ENCODE assay signal across 1 cellular context in the genomic region with DNA sequence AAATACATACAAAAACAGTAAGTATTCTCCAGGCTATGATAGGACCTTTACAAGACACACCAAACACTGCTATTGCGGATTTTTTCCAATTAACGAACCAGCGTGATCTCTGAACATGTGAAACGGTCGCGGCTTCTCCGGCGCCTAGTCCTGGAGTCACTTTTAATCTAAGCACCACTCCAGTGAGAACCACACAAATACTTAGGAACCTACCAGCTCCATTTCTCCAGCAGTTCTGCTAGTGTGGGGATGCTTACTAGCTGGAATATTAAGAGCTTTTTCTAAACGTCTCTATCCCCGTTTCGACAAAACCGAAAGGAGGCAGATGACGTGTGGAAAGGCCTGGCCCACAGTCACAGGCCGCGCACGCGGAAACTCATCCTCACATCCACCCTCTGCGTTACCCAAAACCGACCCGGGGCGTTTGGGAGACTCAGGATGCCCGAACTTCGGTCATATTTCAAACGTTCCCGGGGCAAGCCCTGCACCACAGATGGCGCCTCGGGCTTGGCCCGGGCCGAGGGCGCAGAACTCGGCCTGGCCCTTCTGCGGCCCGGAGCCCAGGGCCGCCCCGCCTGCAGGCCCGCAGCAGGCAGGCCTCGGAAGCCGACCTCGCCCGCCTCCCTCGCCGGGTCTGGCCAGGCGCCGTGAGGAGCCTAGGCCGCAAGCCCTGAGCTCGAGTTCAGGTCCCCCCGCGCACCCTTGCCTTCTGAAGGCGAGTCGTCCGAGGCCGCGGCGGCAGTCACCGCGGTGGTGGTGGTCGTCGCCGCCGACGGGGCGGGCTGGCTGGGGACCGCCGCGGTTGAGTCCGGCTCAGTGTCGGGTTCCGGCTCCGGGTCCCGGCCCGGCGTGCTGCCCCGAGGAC.
TF ChIP-seq lines count a peak whose summit lies in the region.

No MANE protein-coding gene starts in this region.

TF ChIP-seq in HepG2, 621 proteins besides CTCF, POLR2A, EP300 and RAD21 (continued from another document and continues in another):
- no peak; the same call in 1 of the 2 replicates for TF ChIP-seq ZSCAN12 (CRISPR knock-in tag; IDR thresholded peaks at IDR 0.05)
- TF ChIP-seq KDM5B (CRISPR knock-in tag; IDR thresholded peaks at IDR 0.05; ENCODE audit: borderline replicate concordance): peak; percentile 45; the same call in 1 of the 2 replicates
- 0 out of 2 replicates have a peak, but pooled peaks have one; percentile 36 for TF ChIP-seq ZNF607 (CRISPR knock-in tag; IDR thresholded peaks at IDR 0.05; ENCODE audit: borderline replicate concordance)
- peak; percentile 44; the same call in 1 of the 2 replicates for TF ChIP-seq ZNF232 (CRISPR knock-in tag; IDR thresholded peaks at IDR 0.05; ENCODE audit: borderline replicate concordance)
- TF ChIP-seq PHF20 (CRISPR knock-in tag; IDR thresholded peaks at IDR 0.05): peak; percentile 36; the same call in 1 of the 2 replicates
- TF ChIP-seq ZFP41 (CRISPR knock-in tag; IDR thresholded peaks at IDR 0.05; ENCODE audit: borderline replicate concordance): no peak
- peak; percentile 86; the same call in 1 of the 2 replicates for TF ChIP-seq SRY (CRISPR knock-in tag; IDR thresholded peaks at IDR 0.05)
- TF ChIP-seq, protein P1, sequence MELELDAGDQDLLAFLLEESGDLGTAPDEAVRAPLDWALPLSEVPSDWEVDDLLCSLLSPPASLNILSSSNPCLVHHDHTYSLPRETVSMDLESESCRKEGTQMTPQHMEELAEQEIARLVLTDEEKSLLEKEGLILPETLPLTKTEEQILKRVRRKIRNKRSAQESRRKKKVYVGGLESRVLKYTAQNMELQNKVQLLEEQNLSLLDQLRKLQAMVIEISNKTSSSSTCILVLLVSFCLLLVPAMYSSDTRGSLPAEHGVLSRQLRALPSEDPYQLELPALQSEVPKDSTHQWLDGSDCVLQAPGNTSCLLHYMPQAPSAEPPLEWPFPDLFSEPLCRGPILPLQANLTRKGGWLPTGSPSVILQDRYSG (CRISPR knock-in tag; IDR thresholded peaks at IDR 0.05): peak; percentile 87; the same call in 1 of the 2 replicates
- TF ChIP-seq, protein P2, sequence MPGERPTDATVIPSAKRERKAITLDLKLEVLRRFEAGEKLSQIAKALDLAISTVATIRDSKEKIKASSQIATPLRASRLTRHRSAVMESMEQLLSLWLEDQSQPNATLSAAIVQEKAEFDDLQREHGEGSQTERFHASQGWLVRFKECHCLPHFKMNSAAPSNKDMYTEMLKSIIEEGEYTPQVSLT (CRISPR knock-in tag; IDR thresholded peaks at IDR 0.05; ENCODE audit: borderline replicate concordance, low read depth): no peak
- no peak for TF ChIP-seq ZNF275 (CRISPR knock-in tag; IDR thresholded peaks at IDR 0.05; ENCODE audit: borderline replicate concordance)
- no peak for TF ChIP-seq NFE2 (CRISPR knock-in tag; IDR thresholded peaks at IDR 0.05)
- TF ChIP-seq KLF12 (CRISPR knock-in tag; IDR thresholded peaks at IDR 0.05; ENCODE audit: borderline replicate concordance): peak; percentile 87
- peak; percentile 2; the same call in 1 of the 2 replicates for TF ChIP-seq ZNF329 (CRISPR knock-in tag; IDR thresholded peaks at IDR 0.05; ENCODE audit: low read depth)
- TF ChIP-seq ZBTB49 (CRISPR knock-in tag; IDR thresholded peaks at IDR 0.05; ENCODE audit: borderline replicate concordance): 0 out of 2 replicates have a peak, but pooled peaks have one; percentile 12
- 0 out of 2 replicates have a peak, but pooled peaks have one; percentile 12 for TF ChIP-seq GPN1 (CRISPR knock-in tag; IDR thresholded peaks at IDR 0.05; ENCODE audit: borderline replicate concordance)
- TF ChIP-seq STAT5B (CRISPR knock-in tag; IDR thresholded peaks at IDR 0.05): peak; percentile 85; the same call in 1 of the 2 replicates
- peak; percentile 18; the same call in 1 of the 2 replicates for TF ChIP-seq ZBTB43 (CRISPR knock-in tag; conservative IDR thresholded peaks at IDR 0.05)
- TF ChIP-seq ZNF790 (CRISPR knock-in tag; IDR thresholded peaks at IDR 0.05; ENCODE audit: borderline replicate concordance): peak; percentile 95; the same call in 1 of the 2 replicates
- no peak for TF ChIP-seq MXI1 (IDR thresholded peaks at IDR 0.05; ENCODE audit: borderline replicate concordance, low read depth, low read length)
- peak; percentile 51; the same call in 1 of the 2 replicates for TF ChIP-seq ZSCAN20 (CRISPR knock-in tag; IDR thresholded peaks at IDR 0.05; ENCODE audit: borderline replicate concordance)
- TF ChIP-seq, protein P3, sequence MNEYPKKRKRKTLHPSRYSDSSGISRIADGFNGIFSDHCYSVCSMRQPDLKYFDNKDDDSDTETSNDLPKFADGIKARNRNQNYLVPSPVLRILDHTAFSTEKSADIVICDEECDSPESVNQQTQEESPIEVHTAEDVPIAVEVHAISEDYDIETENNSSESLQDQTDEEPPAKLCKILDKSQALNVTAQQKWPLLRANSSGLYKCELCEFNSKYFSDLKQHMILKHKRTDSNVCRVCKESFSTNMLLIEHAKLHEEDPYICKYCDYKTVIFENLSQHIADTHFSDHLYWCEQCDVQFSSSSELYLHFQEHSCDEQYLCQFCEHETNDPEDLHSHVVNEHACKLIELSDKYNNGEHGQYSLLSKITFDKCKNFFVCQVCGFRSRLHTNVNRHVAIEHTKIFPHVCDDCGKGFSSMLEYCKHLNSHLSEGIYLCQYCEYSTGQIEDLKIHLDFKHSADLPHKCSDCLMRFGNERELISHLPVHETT (CRISPR knock-in tag; conservative IDR thresholded peaks at IDR 0.05): 0 out of 2 replicates have a peak, but pooled peaks have one; percentile 15
- TF ChIP-seq GABPA (IDR thresholded peaks at IDR 0.05; ENCODE audit: low read depth, low read length): no peak
- TF ChIP-seq GABPA (CRISPR knock-in tag; IDR thresholded peaks at IDR 0.05; ENCODE audit: low read depth): no peak
- no peak for TF ChIP-seq ZNF296 (CRISPR knock-in tag; conservative IDR thresholded peaks at IDR 0.05)
- TF ChIP-seq MBNL3 (CRISPR knock-in tag; conservative IDR thresholded peaks at IDR 0.05): no peak
- TF ChIP-seq BRCA1 (CRISPR knock-in tag; IDR thresholded peaks at IDR 0.05): 0 out of 2 replicates have a peak, but pooled peaks have one; percentile 65
- TF ChIP-seq KDM6A (CRISPR knock-in tag; IDR thresholded peaks at IDR 0.05; ENCODE audit: low read depth): no peak
- 0 out of 2 replicates have a peak, but pooled peaks have one; percentile 14 for TF ChIP-seq MEIS1 (CRISPR knock-in tag; IDR thresholded peaks at IDR 0.05; ENCODE audit: borderline replicate concordance)
- TF ChIP-seq MAX (IDR thresholded peaks at IDR 0.05): peak; percentile 13; the same call in 1 of the 2 replicates
- peak; percentile 88; the same call in 1 of the 2 replicates for TF ChIP-seq NR1H2 (CRISPR knock-in tag; IDR thresholded peaks at IDR 0.05; ENCODE audit: borderline replicate concordance, low read depth)
- TF ChIP-seq ZNF547 (CRISPR knock-in tag; IDR thresholded peaks at IDR 0.05): peak; percentile 85
- TF ChIP-seq IRX3 (CRISPR knock-in tag; IDR thresholded peaks at IDR 0.05; ENCODE audit: borderline replicate concordance, low read depth): 0 out of 2 replicates have a peak, but pooled peaks have one; percentile 51
- peak; percentile 71; the same call in 1 of the 2 replicates for TF ChIP-seq NCOA1 (CRISPR knock-in tag; IDR thresholded peaks at IDR 0.05)
- TF ChIP-seq, protein P4, sequence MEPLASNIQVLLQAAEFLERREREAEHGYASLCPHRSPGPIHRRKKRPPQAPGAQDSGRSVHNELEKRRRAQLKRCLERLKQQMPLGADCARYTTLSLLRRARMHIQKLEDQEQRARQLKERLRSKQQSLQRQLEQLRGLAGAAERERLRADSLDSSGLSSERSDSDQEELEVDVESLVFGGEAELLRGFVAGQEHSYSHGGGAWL (CRISPR knock-in tag; IDR thresholded peaks at IDR 0.05): peak; percentile 86
- peak; percentile 44; the same call in 1 of the 2 replicates for TF ChIP-seq PAX8 (CRISPR knock-in tag; IDR thresholded peaks at IDR 0.05; ENCODE audit: borderline replicate concordance)
- peak; percentile 83; the same call in 1 of the 2 replicates for TF ChIP-seq ZFAT (CRISPR knock-in tag; conservative IDR thresholded peaks at IDR 0.05)
- 0 out of 2 replicates have a peak, but pooled peaks have one; percentile 18 for TF ChIP-seq ZZZ3 (CRISPR knock-in tag; IDR thresholded peaks at IDR 0.05; ENCODE audit: borderline replicate concordance)
- 0 out of 2 replicates have a peak, but pooled peaks have one; percentile 32 for TF ChIP-seq NKX3-1 (CRISPR knock-in tag; IDR thresholded peaks at IDR 0.05)
- TF ChIP-seq, protein P5, sequence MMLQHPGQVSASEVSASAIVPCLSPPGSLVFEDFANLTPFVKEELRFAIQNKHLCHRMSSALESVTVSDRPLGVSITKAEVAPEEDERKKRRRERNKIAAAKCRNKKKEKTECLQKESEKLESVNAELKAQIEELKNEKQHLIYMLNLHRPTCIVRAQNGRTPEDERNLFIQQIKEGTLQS (CRISPR knock-in tag; IDR thresholded peaks at IDR 0.05): 0 out of 2 replicates have a peak, but pooled peaks have one; percentile 19
- no peak for TF ChIP-seq ZNF883 (CRISPR knock-in tag; IDR thresholded peaks at IDR 0.05; ENCODE audit: not compliant biosample characterization)
- no peak for TF ChIP-seq NR2F2 (IDR thresholded peaks at IDR 0.05; ENCODE audit: borderline replicate concordance, low read depth)
- no peak for TF ChIP-seq GTF2F1 (IDR thresholded peaks at IDR 0.05; ENCODE audit: low read length)
- peak; percentile 70; the same call in 1 of the 2 replicates for TF ChIP-seq ZNF670 (CRISPR knock-in tag; IDR thresholded peaks at IDR 0.05; ENCODE audit: borderline replicate concordance)
- TF ChIP-seq ISX (CRISPR knock-in tag; conservative IDR thresholded peaks at IDR 0.05): no peak
- peak; percentile 91; the same call in 1 of the 2 replicates for TF ChIP-seq HES4 (CRISPR knock-in tag; IDR thresholded peaks at IDR 0.05; ENCODE audit: borderline replicate concordance)
- TF ChIP-seq SALL1 (CRISPR knock-in tag; IDR thresholded peaks at IDR 0.05): peak; percentile 57; the same call in 1 of the 2 replicates
- 0 out of 2 replicates have a peak, but pooled peaks have one; percentile 38 for TF ChIP-seq ZNF629 (CRISPR knock-in tag; conservative IDR thresholded peaks at IDR 0.05)
- no peak for TF ChIP-seq JUNB (CRISPR knock-in tag; IDR thresholded peaks at IDR 0.05; ENCODE audit: borderline replicate concordance)
- peak; percentile 92 for TF ChIP-seq AGO2 (optimal IDR thresholded peaks at IDR 0.05; ENCODE audit: low read depth, low read length)
- 0 out of 2 replicates have a peak, but pooled peaks have one; percentile 15 for TF ChIP-seq ZNF451 (CRISPR knock-in tag; IDR thresholded peaks at IDR 0.05)
- peak; percentile 69; the same call in 1 of the 2 replicates for TF ChIP-seq ZNF274 (CRISPR knock-in tag; IDR thresholded peaks at IDR 0.05)
- TF ChIP-seq TOPORS (CRISPR knock-in tag; IDR thresholded peaks at IDR 0.05): peak; percentile 26
- TF ChIP-seq ZBTB7B (CRISPR knock-in tag; IDR thresholded peaks at IDR 0.05): no peak
- TF ChIP-seq, protein P6, sequence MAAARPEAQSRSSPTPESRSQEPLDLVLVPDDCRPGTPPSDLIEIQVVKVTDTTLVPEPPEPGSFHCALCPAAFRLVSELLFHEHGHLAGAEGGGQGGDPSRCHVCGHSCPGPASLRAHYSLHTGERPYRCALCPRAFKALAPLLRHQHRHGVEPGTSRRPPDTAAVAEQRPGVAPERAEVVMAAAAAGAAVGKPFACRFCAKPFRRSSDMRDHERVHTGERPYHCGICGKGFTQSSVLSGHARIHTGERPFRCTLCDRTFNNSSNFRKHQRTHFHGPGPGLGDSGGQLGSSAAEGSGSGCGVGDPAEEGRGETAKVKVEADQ (CRISPR knock-in tag; IDR thresholded peaks at IDR 0.05; ENCODE audit: borderline replicate concordance): no peak; the same call in 1 of the 2 replicates
- TF ChIP-seq, protein P7, sequence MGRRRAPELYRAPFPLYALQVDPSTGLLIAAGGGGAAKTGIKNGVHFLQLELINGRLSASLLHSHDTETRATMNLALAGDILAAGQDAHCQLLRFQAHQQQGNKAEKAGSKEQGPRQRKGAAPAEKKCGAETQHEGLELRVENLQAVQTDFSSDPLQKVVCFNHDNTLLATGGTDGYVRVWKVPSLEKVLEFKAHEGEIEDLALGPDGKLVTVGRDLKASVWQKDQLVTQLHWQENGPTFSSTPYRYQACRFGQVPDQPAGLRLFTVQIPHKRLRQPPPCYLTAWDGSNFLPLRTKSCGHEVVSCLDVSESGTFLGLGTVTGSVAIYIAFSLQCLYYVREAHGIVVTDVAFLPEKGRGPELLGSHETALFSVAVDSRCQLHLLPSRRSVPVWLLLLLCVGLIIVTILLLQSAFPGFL (CRISPR knock-in tag; IDR thresholded peaks at IDR 0.05): no peak
- TF ChIP-seq ZNF616 (CRISPR knock-in tag; IDR thresholded peaks at IDR 0.05; ENCODE audit: low read depth): peak; percentile 89
- TF ChIP-seq SIX4 (CRISPR knock-in tag; IDR thresholded peaks at IDR 0.05): no peak
